In genomic region chr12:92803921-92804320, GRCh38 we compare ENCODE assay signal across 20 cellular contexts.
DNase-seq lines count a peak whose midpoint lies in the region; ATAC-seq and TF ChIP-seq lines count a peak whose summit lies in the region.
"Had no signal": no experiment of that assay in that cellular context is flagged by ENCODE, and none has a peak within 500 bp of the region (broad histone marks: within the 10 kb centered on the region; RNA-seq: fewer than 3 reads in every experiment).

No MANE protein-coding gene starts in this region.

- H3K36me3 ChIP-seq in heart right ventricle: peaks cover 0 to 81% (median 24%) of the 10 kb centered on the region in 9 donors
- peaks cover 29% of the 10 kb centered on the region for H3K36me3 ChIP-seq in right atrium auricular region

- H3K27ac ChIP-seq in heart right ventricle (peak overlapping the region in 5 of 10 donors; percentile 19 to 52 (median 50)), right atrium auricular region (no peak overlapping the region)
- H3K27ac ChIP-seq: 22Rv1; A549; BLaER1 treated with 17β-estradiol and CSF1 and Interleukin-3, amounts not matched to agents 10 nM and 100 nM; C4-2B had no signal

- intact Hi-C loops in Right ventricle myocardium superior (cut with DNase I) (no loop called here), left cardiac atrium (cut with DNase I) (no loop called here), heart right ventricle (cut with DNase I) (loop anchor here in 1 of 10 donors (10.0 kb wide), 1 partner anchor 121 kb away; the partner anchor contains the start of gene EEA1), left ventricle myocardium superior (cut with micrococcal nuclease) (no loop called here)

- H3K4me1 Mint-ChIP-seq in neural crest cell: peaks cover 15% of the 10 kb centered on the region
- H3K4me1 Mint-ChIP-seq: B cell had no signal

- peaks cover 0 to 12% (median 0%) of the 10 kb centered on the region in 11 donors for H3K9me3 ChIP-seq in heart right ventricle
- H3K9me3 ChIP-seq in right atrium auricular region: peaks cover 0 to 7% of the 10 kb centered on the region in 2 donors
- H3K9me3 ChIP-seq: A549, Caco-2 had no signal

- no peak overlapping the region for H3K4me3 Mint-ChIP-seq in neural crest cell
- H3K4me3 Mint-ChIP-seq: B cell; CD4-positive, alpha-beta T cell; CD8-positive, alpha-beta T cell had no signal

- H3K9me3 Mint-ChIP-seq in neural crest cell: peaks cover 7% of the 10 kb centered on the region
- H3K9me3 Mint-ChIP-seq: CD4-positive, alpha-beta T cell; CD8-positive, alpha-beta T cell had no signal

- DNase-seq in Right ventricle myocardium superior: no peak
- DNase-seq in left cardiac atrium: no peak
- DNase-seq in heart right ventricle: no peak
- no peak for DNase-seq in right atrium auricular region (ENCODE audit: low spot score)
- no peak for DNase-seq in left ventricle myocardium superior
- no peak for DNase-seq in neural crest cell (ENCODE audit: low read depth, low spot score)
- DNase-seq in GM13976 (ENCODE audit: low spot score): no peak
- DNase-seq: AML-193; Caco-2; Calu3; CD4-positive, alpha-beta T cell; CD8-positive, alpha-beta T cell; DMS79 treated with DMSO at 0.1 percent for 48 hours; GF-D8 had no signal

- no peaks in the 10 kb centered on the region for H3K27me3 ChIP-seq in heart right ventricle
- no peaks in the 10 kb centered on the region for H3K27me3 ChIP-seq in right atrium auricular region
- H3K27me3 ChIP-seq: BLaER1 treated with 17β-estradiol and CSF1 and Interleukin-3, amounts not matched to agents 10 nM and 100 nM had no signal

- H3K36me3 Mint-ChIP-seq in neural crest cell (ENCODE audit: low read depth): peaks cover 34% of the 10 kb centered on the region

- in situ Hi-C loops in GM13976 (cut with MboI; ENCODE audit: low sequenced_read_pairs, unreplicated experiment): no loop called here

- H3K4me3 ChIP-seq in heart right ventricle (no peak overlapping the region), right atrium auricular region (no peak overlapping the region)
- H3K4me3 ChIP-seq: A549; BLaER1 treated with 17β-estradiol and CSF1 and Interleukin-3, amounts not matched to agents 10 nM and 100 nM had no signal

- peak overlapping the region; percentile 57 for H3K27ac Mint-ChIP-seq in neural crest cell (ENCODE audit: unreplicated experiment)
- H3K27ac Mint-ChIP-seq: B cell; CD4-positive, alpha-beta T cell; CD8-positive, alpha-beta T cell had no signal

- H3K4me1 ChIP-seq in heart right ventricle (peaks cover 0 to 15% (median 6%) of the 10 kb centered on the region in 9 donors), right atrium auricular region (peaks cover 0 to 4% of the 10 kb centered on the region in 2 donors)
- H3K4me1 ChIP-seq: A549; BLaER1 treated with 17β-estradiol and CSF1 and Interleukin-3, amounts not matched to agents 10 nM and 100 nM; Caco-2 had no signal

- TF ChIP-seq CTCF in heart right ventricle (IDR thresholded peaks at IDR 0.05): no peak
- TF ChIP-seq CTCF in right atrium auricular region (IDR thresholded peaks at IDR 0.05): no peak
- TF ChIP-seq CTCF in neural crest cell (conservative IDR thresholded peaks at IDR 0.05): no peak
- no peak for TF ChIP-seq CTCF in GM13976 (IDR thresholded peaks at IDR 0.05; ENCODE audit: borderline replicate concordance, control extremely low read depth, extremely low read depth, insufficient read depth, missing control alignments)

- 92 to 97% methylated on average over 2 of the region's 2 CpGs for WGBS in heart right ventricle, 2 donors

- ATAC-seq in Right ventricle myocardium superior (ENCODE audit: poor library complexity) (peak; percentile 56), left cardiac atrium (no peak), heart right ventricle (peak in 7 of 8 donors; percentile 40 to 89 (median 65)), left ventricle myocardium superior (peak; percentile 75), GM21717 (IDR thresholded peaks at IDR 0.05; ENCODE audit: unreplicated experiment) (no peak)
- ATAC-seq: A549; CD8-positive, alpha-beta T cell had no signal

- no peaks in the 10 kb centered on the region for H3K27me3 Mint-ChIP-seq in neural crest cell (ENCODE audit: low read depth)
- H3K27me3 Mint-ChIP-seq: B cell; CD4-positive, alpha-beta T cell had no signal

Comparison
In these comparisons a context has a peak if more than half of its experiments do, and no peak if none do; other contexts are left out.
1. ATAC-seq: peak in Right ventricle myocardium superior (single experiment), heart right ventricle (7 of 8) and left ventricle myocardium superior (single experiment); none in left cardiac atrium (0 of 2) and GM21717 (single experiment).